28 cellular contexts compared by ENCODE assay signal in genomic region chr11:127350476-127350875, GRCh38.
"Had no signal": no experiment of that assay in that cellular context is flagged by ENCODE, and none has a peak within 500 bp of the region (broad histone marks: within the 10 kb centered on the region; RNA-seq: fewer than 3 reads in every experiment).

No MANE protein-coding gene starts in this region.

- H3K4me3 Mint-ChIP-seq: dendritic cell treated with granulocyte-macrophage colony-stimulating factor and Interleukin-4, amounts not matched to agents 40 ng/mL and 50 ng/mL, for 4 days; effector memory CD8-positive, alpha-beta T cell had no signal

- H3K4me1 ChIP-seq: colonic mucosa, esophagus muscularis mucosa, esophagus squamous epithelium, foreskin keratinocyte, gastrocnemius medialis, gastroesophageal sphincter, heart left ventricle, heart right ventricle had no signal

- H3K27ac ChIP-seq: colonic mucosa, coronary artery, dorsolateral prefrontal cortex, epithelial cell of prostate, esophagus muscularis mucosa, esophagus squamous epithelium, foreskin keratinocyte, gastrocnemius medialis, gastroesophageal sphincter, heart left ventricle, heart right ventricle had no signal

- H3K4me3 ChIP-seq: colonic mucosa, coronary artery, dorsolateral prefrontal cortex, esophagus muscularis mucosa, esophagus squamous epithelium, gastrocnemius medialis, gastroesophageal sphincter, heart left ventricle, heart right ventricle had no signal

- H3K27me3 Mint-ChIP-seq: dendritic cell treated with granulocyte-macrophage colony-stimulating factor and Interleukin-4, amounts not matched to agents 40 ng/mL and 50 ng/mL, for 4 days; effector memory CD8-positive, alpha-beta T cell had no signal

- H3K9me3 ChIP-seq: colonic mucosa, esophagus squamous epithelium, gastrocnemius medialis had no signal

- FAIRE-seq: colon, endometrium, endothelial cell of umbilical vein, frontal cortex had no signal

- ATAC-seq: effector memory CD8-positive, alpha-beta T cell; esophagus mucosa; foreskin keratinocyte; gastrocnemius medialis; gastroesophageal sphincter; heart left ventricle; heart right ventricle had no signal

- H3K9me3 Mint-ChIP-seq: dendritic cell treated with granulocyte-macrophage colony-stimulating factor and Interleukin-4, amounts not matched to agents 40 ng/mL and 50 ng/mL, for 4 days had no signal

- H3K36me3 ChIP-seq: colonic mucosa, esophagus muscularis mucosa, esophagus squamous epithelium, gastrocnemius medialis, gastroesophageal sphincter, heart left ventricle, heart right ventricle had no signal

- H3K27me3 ChIP-seq: colonic mucosa, dorsolateral prefrontal cortex, esophagus muscularis mucosa, foreskin keratinocyte, gastrocnemius medialis, heart left ventricle had no signal

- DNase-seq: colonic mucosa; cortex of kidney; dermis blood vessel endothelial cell; dorsolateral prefrontal cortex; effector CD4-positive, alpha-beta T cell; effector CD8-positive, alpha-beta T cell; effector memory CD4-positive, alpha-beta T cell; effector memory CD8-positive, alpha-beta T cell; erythroblast; esophagus squamous epithelium; foreskin fibroblast; foreskin keratinocyte; foreskin melanocyte; gastrocnemius medialis; glutamatergic neuron; head of caudate nucleus; heart left ventricle; heart right ventricle had no signal

- H3K27ac Mint-ChIP-seq: dendritic cell treated with granulocyte-macrophage colony-stimulating factor and Interleukin-4, amounts not matched to agents 40 ng/mL and 50 ng/mL, for 4 days; effector memory CD8-positive, alpha-beta T cell had no signal
